ENCODE assay signal across 1 cellular context in genomic region chr11:103894673-103895072, GRCh38.
TF ChIP-seq lines count a peak whose summit lies in the region.

No MANE protein-coding gene starts in this region.

TF ChIP-seq in WTC11, 78 proteins besides CTCF, POLR2A, EP300 and RAD21 (continued from another document):
- TF ChIP-seq, protein P1, sequence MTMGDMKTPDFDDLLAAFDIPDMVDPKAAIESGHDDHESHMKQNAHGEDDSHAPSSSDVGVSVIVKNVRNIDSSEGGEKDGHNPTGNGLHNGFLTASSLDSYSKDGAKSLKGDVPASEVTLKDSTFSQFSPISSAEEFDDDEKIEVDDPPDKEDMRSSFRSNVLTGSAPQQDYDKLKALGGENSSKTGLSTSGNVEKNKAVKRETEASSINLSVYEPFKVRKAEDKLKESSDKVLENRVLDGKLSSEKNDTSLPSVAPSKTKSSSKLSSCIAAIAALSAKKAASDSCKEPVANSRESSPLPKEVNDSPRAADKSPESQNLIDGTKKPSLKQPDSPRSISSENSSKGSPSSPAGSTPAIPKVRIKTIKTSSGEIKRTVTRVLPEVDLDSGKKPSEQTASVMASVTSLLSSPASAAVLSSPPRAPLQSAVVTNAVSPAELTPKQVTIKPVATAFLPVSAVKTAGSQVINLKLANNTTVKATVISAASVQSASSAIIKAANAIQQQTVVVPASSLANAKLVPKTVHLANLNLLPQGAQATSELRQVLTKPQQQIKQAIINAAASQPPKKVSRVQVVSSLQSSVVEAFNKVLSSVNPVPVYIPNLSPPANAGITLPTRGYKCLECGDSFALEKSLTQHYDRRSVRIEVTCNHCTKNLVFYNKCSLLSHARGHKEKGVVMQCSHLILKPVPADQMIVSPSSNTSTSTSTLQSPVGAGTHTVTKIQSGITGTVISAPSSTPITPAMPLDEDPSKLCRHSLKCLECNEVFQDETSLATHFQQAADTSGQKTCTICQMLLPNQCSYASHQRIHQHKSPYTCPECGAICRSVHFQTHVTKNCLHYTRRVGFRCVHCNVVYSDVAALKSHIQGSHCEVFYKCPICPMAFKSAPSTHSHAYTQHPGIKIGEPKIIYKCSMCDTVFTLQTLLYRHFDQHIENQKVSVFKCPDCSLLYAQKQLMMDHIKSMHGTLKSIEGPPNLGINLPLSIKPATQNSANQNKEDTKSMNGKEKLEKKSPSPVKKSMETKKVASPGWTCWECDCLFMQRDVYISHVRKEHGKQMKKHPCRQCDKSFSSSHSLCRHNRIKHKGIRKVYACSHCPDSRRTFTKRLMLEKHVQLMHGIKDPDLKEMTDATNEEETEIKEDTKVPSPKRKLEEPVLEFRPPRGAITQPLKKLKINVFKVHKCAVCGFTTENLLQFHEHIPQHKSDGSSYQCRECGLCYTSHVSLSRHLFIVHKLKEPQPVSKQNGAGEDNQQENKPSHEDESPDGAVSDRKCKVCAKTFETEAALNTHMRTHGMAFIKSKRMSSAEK (CRISPR knock-in tag; IDR thresholded peaks at IDR 0.05; ENCODE audit: borderline replicate concordance) = no peak
- TF ChIP-seq, protein P2, sequence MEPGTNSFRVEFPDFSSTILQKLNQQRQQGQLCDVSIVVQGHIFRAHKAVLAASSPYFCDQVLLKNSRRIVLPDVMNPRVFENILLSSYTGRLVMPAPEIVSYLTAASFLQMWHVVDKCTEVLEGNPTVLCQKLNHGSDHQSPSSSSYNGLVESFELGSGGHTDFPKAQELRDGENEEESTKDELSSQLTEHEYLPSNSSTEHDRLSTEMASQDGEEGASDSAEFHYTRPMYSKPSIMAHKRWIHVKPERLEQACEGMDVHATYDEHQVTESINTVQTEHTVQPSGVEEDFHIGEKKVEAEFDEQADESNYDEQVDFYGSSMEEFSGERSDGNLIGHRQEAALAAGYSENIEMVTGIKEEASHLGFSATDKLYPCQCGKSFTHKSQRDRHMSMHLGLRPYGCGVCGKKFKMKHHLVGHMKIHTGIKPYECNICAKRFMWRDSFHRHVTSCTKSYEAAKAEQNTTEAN (CRISPR knock-in tag; IDR thresholded peaks at IDR 0.05) = no peak
- TF ChIP-seq GABPB1 (CRISPR knock-in tag; IDR thresholded peaks at IDR 0.05) (no peak), CBFB (CRISPR knock-in tag; IDR thresholded peaks at IDR 0.05; ENCODE audit: low read depth) (no peak), PRDM15 (CRISPR knock-in tag; IDR thresholded peaks at IDR 0.05) (no peak), ERG (CRISPR knock-in tag; IDR thresholded peaks at IDR 0.05) (no peak), ZNF121 (CRISPR knock-in tag; IDR thresholded peaks at IDR 0.05) (no peak), MLX (CRISPR knock-in tag; IDR thresholded peaks at IDR 0.05) (no peak)
- TF ChIP-seq, protein P3, sequence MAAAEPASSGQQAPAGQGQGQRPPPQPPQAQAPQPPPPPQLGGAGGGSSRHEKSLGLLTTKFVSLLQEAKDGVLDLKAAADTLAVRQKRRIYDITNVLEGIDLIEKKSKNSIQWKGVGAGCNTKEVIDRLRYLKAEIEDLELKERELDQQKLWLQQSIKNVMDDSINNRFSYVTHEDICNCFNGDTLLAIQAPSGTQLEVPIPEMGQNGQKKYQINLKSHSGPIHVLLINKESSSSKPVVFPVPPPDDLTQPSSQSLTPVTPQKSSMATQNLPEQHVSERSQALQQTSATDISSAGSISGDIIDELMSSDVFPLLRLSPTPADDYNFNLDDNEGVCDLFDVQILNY (CRISPR knock-in tag; IDR thresholded peaks at IDR 0.05) = no peak
- TF ChIP-seq, protein P4, sequence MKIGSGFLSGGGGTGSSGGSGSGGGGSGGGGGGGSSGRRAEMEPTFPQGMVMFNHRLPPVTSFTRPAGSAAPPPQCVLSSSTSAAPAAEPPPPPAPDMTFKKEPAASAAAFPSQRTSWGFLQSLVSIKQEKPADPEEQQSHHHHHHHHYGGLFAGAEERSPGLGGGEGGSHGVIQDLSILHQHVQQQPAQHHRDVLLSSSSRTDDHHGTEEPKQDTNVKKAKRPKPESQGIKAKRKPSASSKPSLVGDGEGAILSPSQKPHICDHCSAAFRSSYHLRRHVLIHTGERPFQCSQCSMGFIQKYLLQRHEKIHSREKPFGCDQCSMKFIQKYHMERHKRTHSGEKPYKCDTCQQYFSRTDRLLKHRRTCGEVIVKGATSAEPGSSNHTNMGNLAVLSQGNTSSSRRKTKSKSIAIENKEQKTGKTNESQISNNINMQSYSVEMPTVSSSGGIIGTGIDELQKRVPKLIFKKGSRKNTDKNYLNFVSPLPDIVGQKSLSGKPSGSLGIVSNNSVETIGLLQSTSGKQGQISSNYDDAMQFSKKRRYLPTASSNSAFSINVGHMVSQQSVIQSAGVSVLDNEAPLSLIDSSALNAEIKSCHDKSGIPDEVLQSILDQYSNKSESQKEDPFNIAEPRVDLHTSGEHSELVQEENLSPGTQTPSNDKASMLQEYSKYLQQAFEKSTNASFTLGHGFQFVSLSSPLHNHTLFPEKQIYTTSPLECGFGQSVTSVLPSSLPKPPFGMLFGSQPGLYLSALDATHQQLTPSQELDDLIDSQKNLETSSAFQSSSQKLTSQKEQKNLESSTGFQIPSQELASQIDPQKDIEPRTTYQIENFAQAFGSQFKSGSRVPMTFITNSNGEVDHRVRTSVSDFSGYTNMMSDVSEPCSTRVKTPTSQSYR (CRISPR knock-in tag; IDR thresholded peaks at IDR 0.05) = no peak
